Comparison of ENCODE assay signal across 34 cellular contexts in the genomic region with DNA sequence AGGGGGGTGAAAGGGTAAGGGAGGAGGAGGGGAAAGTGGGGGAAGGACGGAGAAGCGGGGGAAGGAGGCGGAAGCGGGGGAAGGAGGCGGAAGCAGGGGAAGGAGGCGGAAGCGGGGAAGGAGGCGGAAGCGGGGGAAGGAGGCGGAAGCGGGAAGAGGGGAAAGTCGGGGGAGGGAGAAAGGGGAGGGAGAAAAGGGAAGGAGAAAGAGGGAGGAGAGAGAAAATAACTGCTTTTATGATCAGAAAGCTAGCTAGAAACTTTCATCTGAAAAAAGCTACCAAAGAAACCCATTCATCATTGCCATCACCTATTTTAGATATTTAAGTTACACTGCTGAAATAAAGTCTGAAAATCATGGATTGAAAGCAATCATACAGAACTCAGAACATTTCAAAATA.
"Had no signal": no experiment of that assay in that cellular context is flagged by ENCODE, and none has a peak within 500 bp of the region (broad histone marks: within the 10 kb centered on the region; RNA-seq: fewer than 3 reads in every experiment).

No MANE protein-coding gene starts in this region.

- H3K36me3 Mint-ChIP-seq: activated naive CD4-positive, alpha-beta T cell treated with anti-CD3 and anti-CD28 coated beads, Interleukin-2, amount 50 U/mL, for 72 hours had no signal

- H3K27me3 ChIP-seq: ascending aorta, breast epithelium, cardiac muscle cell, colonic mucosa, esophagus squamous epithelium, gastroesophageal sphincter had no signal

- H3K27ac Mint-ChIP-seq: activated CD4-positive, alpha-beta memory T cell treated with anti-CD3 and anti-CD28 coated beads for 36 hours; activated CD4-positive, alpha-beta T cell treated with anti-CD3 and anti-CD28 coated beads for 36 hours; activated CD4-positive, alpha-beta T cell treated with anti-CD3 and anti-CD28 coated beads, Interleukin-2, amount 10 ng/mL, durations not matched to agents 24 days and 14 days; activated CD8-positive, alpha-beta memory T cell treated with anti-CD3 and anti-CD28 coated beads, Interleukin-2, amount 10 ng/mL, durations not matched to agents 7 days and 5 days; activated CD8-positive, alpha-beta T cell treated with anti-CD3 and anti-CD28 coated beads, Interleukin-2, amount 10 ng/mL, durations not matched to agents 7 days and 5 days; activated naive CD4-positive, alpha-beta T cell treated with anti-CD3 and anti-CD28 coated beads, Interleukin-2, amount 50 U/mL, for 72 hours; activated naive CD8-positive, alpha-beta T cell treated with anti-CD3 and anti-CD28 coated beads, Interleukin-2, amount 10 ng/mL, durations not matched to agents 7 days and 5 days; activated T-helper 1 cell treated with anti-CD3 and anti-CD28 coated beads, Interleukin-12 subunit alpha, Interleukin-12 subunit beta, Interleukin-2, Interleukin-4 antibody, amounts not matched to agents 30 ng/mL and 10 ng/mL and 1 ng/mL, durations not matched to agents 14 hours and 24 hours and 36 hours; activated T-helper 2 cell treated with anti-CD3 and anti-CD28 coated beads, Interferon-gamma antibody, Interleukin-2, Interleukin-4, amounts not matched to agents 10 μg/mL and 5 μg/mL and 100 μg/mL, durations not matched to agents 14 hours and 24 hours and 36 hours; brain; T-helper 17 cell; T-helper 2 cell treated with Interferon-gamma antibody and Interleukin-4, amounts not matched to agents 5 μg/mL and 100 μg/mL, for 36 hours had no signal

- H3K4me3 Mint-ChIP-seq: activated CD4-positive, alpha-beta memory T cell treated with anti-CD3 and anti-CD28 coated beads for 36 hours; activated CD4-positive, alpha-beta T cell treated with anti-CD3 and anti-CD28 coated beads for 36 hours; activated CD4-positive, alpha-beta T cell treated with anti-CD3 and anti-CD28 coated beads, Interleukin-2, amount 10 ng/mL, durations not matched to agents 24 days and 14 days; activated CD8-positive, alpha-beta memory T cell treated with anti-CD3 and anti-CD28 coated beads, Interleukin-2, amount 10 ng/mL, durations not matched to agents 7 days and 5 days; activated CD8-positive, alpha-beta T cell treated with anti-CD3 and anti-CD28 coated beads, Interleukin-2, amount 10 ng/mL, durations not matched to agents 7 days and 5 days; activated naive CD4-positive, alpha-beta T cell treated with anti-CD3 and anti-CD28 coated beads, Interleukin-2, amount 10 ng/mL, durations not matched to agents 7 days and 5 days; activated naive CD8-positive, alpha-beta T cell treated with anti-CD3 and anti-CD28 coated beads, Interleukin-2, amount 10 ng/mL, durations not matched to agents 7 days and 5 days; activated T-helper 1 cell treated with anti-CD3 and anti-CD28 coated beads, Interleukin-12 subunit alpha, Interleukin-12 subunit beta, Interleukin-2, Interleukin-4 antibody, amounts not matched to agents 30 ng/mL and 10 ng/mL and 1 ng/mL, durations not matched to agents 14 hours and 24 hours and 36 hours; brain; T-helper 17 cell; T-helper 2 cell treated with Interferon-gamma antibody and Interleukin-4, amounts not matched to agents 5 μg/mL and 100 μg/mL, for 36 hours had no signal

- H3K9me3 Mint-ChIP-seq: activated CD4-positive, alpha-beta memory T cell treated with anti-CD3 and anti-CD28 coated beads for 36 hours; activated CD4-positive, alpha-beta T cell treated with anti-CD3 and anti-CD28 coated beads, Interleukin-2, amount 10 ng/mL, durations not matched to agents 24 days and 14 days; activated naive CD4-positive, alpha-beta T cell treated with anti-CD3 and anti-CD28 coated beads, Interleukin-2, amount 10 ng/mL, durations not matched to agents 7 days and 5 days; activated naive CD4-positive, alpha-beta T cell treated with anti-CD3 and anti-CD28 coated beads, Interleukin-2, amount 50 U/mL, for 72 hours; activated naive CD8-positive, alpha-beta T cell treated with anti-CD3 and anti-CD28 coated beads, Interleukin-2, amount 10 ng/mL, durations not matched to agents 7 days and 5 days; activated T-helper 1 cell treated with anti-CD3 and anti-CD28 coated beads, Interleukin-12 subunit alpha, Interleukin-12 subunit beta, Interleukin-2, Interleukin-4 antibody, amounts not matched to agents 30 ng/mL and 10 ng/mL and 1 ng/mL, durations not matched to agents 14 hours and 24 hours and 36 hours; activated T-helper 2 cell treated with anti-CD3 and anti-CD28 coated beads, Interferon-gamma antibody, Interleukin-2, Interleukin-4, amounts not matched to agents 10 μg/mL and 5 μg/mL and 100 μg/mL, durations not matched to agents 14 hours and 24 hours and 36 hours; brain; T-helper 2 cell treated with Interferon-gamma antibody and Interleukin-4, amounts not matched to agents 5 μg/mL and 100 μg/mL, for 36 hours had no signal

- DNase-seq: activated CD4-positive, alpha-beta memory T cell treated with anti-CD3 and anti-CD28 coated beads for 36 hours; activated CD4-positive, CD25-positive, alpha-beta regulatory T cell; activated CD4-positive, CD25-positive, alpha-beta regulatory T cell treated with anti-CD3 and anti-CD28 coated beads, Interleukin-2, amount 50 U/mL, for 72 hours; activated CD8-positive, alpha-beta memory T cell treated with anti-CD3 and anti-CD28 coated beads, Interleukin-2, amount 10 ng/mL, durations not matched to agents 7 days and 5 days; activated CD8-positive, alpha-beta memory T cell treated with anti-CD3 and anti-CD28 coated beads, Interleukin-2, amount 50 U/mL, for 4 hours; activated CD8-positive, alpha-beta T cell treated with anti-CD3 and anti-CD28 coated beads, Interleukin-2, amount 10 ng/mL, durations not matched to agents 7 days and 5 days; activated gamma-delta T cell; activated naive CD4-positive, alpha-beta T cell; activated naive CD4-positive, alpha-beta T cell treated with anti-CD3 and anti-CD28 coated beads, Interleukin-2, amount 10 ng/mL, durations not matched to agents 7 days and 5 days; activated naive CD8-positive, alpha-beta T cell treated with anti-CD3 and anti-CD28 coated beads, Interleukin-2, amount 10 ng/mL, durations not matched to agents 7 days and 5 days; activated T-cell treated with anti-CD3 and anti-CD28 coated beads, Interleukin-2, amount 50 U/mL, for 1 hour; activated T-cell treated with anti-CD3 and anti-CD28 coated beads, Interleukin-2, amount 50 U/mL, for 48 hours; central memory CD4-positive, alpha-beta T cell; cerebellar nuclear complex; colonic mucosa; effector CD8-positive, alpha-beta T cell; esophagus squamous epithelium; foreskin melanocyte; T-helper 1 cell; T-helper 17 cell; T1000; WERI-Rb-1 had no signal

- H3K9me3 ChIP-seq: ascending aorta, breast epithelium, colonic mucosa, esophagus squamous epithelium, gastroesophageal sphincter had no signal

- H3K4me1 Mint-ChIP-seq: activated CD4-positive, alpha-beta T cell treated with anti-CD3 and anti-CD28 coated beads for 36 hours; activated CD4-positive, alpha-beta T cell treated with anti-CD3 and anti-CD28 coated beads, Interleukin-2, amount 10 ng/mL, durations not matched to agents 24 days and 14 days; activated CD8-positive, alpha-beta memory T cell treated with anti-CD3 and anti-CD28 coated beads, Interleukin-2, amount 10 ng/mL, durations not matched to agents 7 days and 5 days; activated naive CD4-positive, alpha-beta T cell treated with anti-CD3 and anti-CD28 coated beads, Interleukin-2, amount 10 ng/mL, durations not matched to agents 7 days and 5 days; activated naive CD8-positive, alpha-beta T cell treated with anti-CD3 and anti-CD28 coated beads, Interleukin-2, amount 10 ng/mL, durations not matched to agents 7 days and 5 days; brain; T-helper 17 cell had no signal

- H3K4me1 ChIP-seq: ascending aorta, breast epithelium, colonic mucosa, esophagus squamous epithelium, gastroesophageal sphincter had no signal

- ATAC-seq: activated CD4-positive, alpha-beta T cell treated with anti-CD3 and anti-CD28 coated beads for 36 hours; activated CD8-positive, alpha-beta memory T cell treated with anti-CD3 and anti-CD28 coated beads, Interleukin-2, amount 10 ng/mL, durations not matched to agents 7 days and 5 days; activated CD8-positive, alpha-beta T cell treated with anti-CD3 and anti-CD28 coated beads, Interleukin-2, amount 10 ng/mL, durations not matched to agents 7 days and 5 days; activated naive CD4-positive, alpha-beta T cell treated with anti-CD3 and anti-CD28 coated beads, Interleukin-2, amount 50 U/mL, for 72 hours; gastroesophageal sphincter; T-helper 17 cell had no signal

- H3K4me3 ChIP-seq: ascending aorta, breast epithelium, cardiac muscle cell, colonic mucosa, esophagus squamous epithelium, gastroesophageal sphincter had no signal

- H3K36me3 ChIP-seq: breast epithelium, colonic mucosa had no signal

- H3K27ac ChIP-seq: ascending aorta, breast epithelium, cardiac muscle cell, colonic mucosa, epithelial cell of prostate, esophagus squamous epithelium, gastroesophageal sphincter, WERI-Rb-1 had no signal

- H3K27me3 Mint-ChIP-seq: activated CD4-positive, alpha-beta memory T cell treated with anti-CD3 and anti-CD28 coated beads for 36 hours; activated CD4-positive, alpha-beta T cell treated with anti-CD3 and anti-CD28 coated beads for 36 hours; activated CD4-positive, alpha-beta T cell treated with anti-CD3 and anti-CD28 coated beads, Interleukin-2, amount 10 ng/mL, durations not matched to agents 24 days and 14 days; activated CD8-positive, alpha-beta memory T cell treated with anti-CD3 and anti-CD28 coated beads, Interleukin-2, amount 10 ng/mL, durations not matched to agents 7 days and 5 days; activated naive CD4-positive, alpha-beta T cell treated with anti-CD3 and anti-CD28 coated beads, Interleukin-2, amount 10 ng/mL, durations not matched to agents 7 days and 5 days; activated naive CD8-positive, alpha-beta T cell treated with anti-CD3 and anti-CD28 coated beads, Interleukin-2, amount 10 ng/mL, durations not matched to agents 7 days and 5 days; brain; T-helper 17 cell had no signal
